Comparison of ENCODE assay signal across 2 cellular contexts in genomic region chr6:108116424-108116780, GRCh38.
TF ChIP-seq lines count a peak whose summit lies in the region.

No MANE protein-coding gene starts in this region.

TF ChIP-seq in SK-N-SH, 30 proteins besides CTCF, POLR2A, EP300 and RAD21 (continued from another document):
- TF ChIP-seq SIN3A (IDR thresholded peaks at IDR 0.05; ENCODE audit: borderline replicate concordance, low read depth, low read length) (no peak), TAF1 (IDR thresholded peaks at IDR 0.05; ENCODE audit: borderline replicate concordance, low read depth, low read length) (no peak), ELF1 (IDR thresholded peaks at IDR 0.05) (no peak), GATA2 (CRISPR knock-in tag; IDR thresholded peaks at IDR 0.05) (no peak), IRF3 (IDR thresholded peaks at IDR 0.05; ENCODE audit: low read depth, low read length) (no peak), NRF1 (IDR thresholded peaks at IDR 0.05; ENCODE audit: low read depth, low read length) (no peak)

TF ChIP-seq in SK-N-SH treated with all-trans-retinoic acid at 6 μM for 48 hours, 23 proteins besides CTCF, POLR2A, EP300 and RAD21 (continued from another document):
- TF ChIP-seq POU6F1 (CRISPR knock-in tag; IDR thresholded peaks at IDR 0.05; ENCODE audit: borderline replicate concordance, low read depth), result no peak
- no peak for TF ChIP-seq CSDC2 (CRISPR knock-in tag; IDR thresholded peaks at IDR 0.05)
- no peak for TF ChIP-seq PATZ1 (CRISPR knock-in tag; IDR thresholded peaks at IDR 0.05; ENCODE audit: borderline replicate concordance)
- TF ChIP-seq GLIS3 (CRISPR knock-in tag; IDR thresholded peaks at IDR 0.05), result no peak
- no peak for TF ChIP-seq CREB5 (CRISPR knock-in tag; IDR thresholded peaks at IDR 0.05; ENCODE audit: low read depth)
- TF ChIP-seq ZNF70 (CRISPR knock-in tag; IDR thresholded peaks at IDR 0.05), result no peak
- TF ChIP-seq ZNF8 (CRISPR knock-in tag; IDR thresholded peaks at IDR 0.05), result no peak
